ENCODE assay signal across 10 cellular contexts in genomic region chr6:33278392-33278741, GRCh38. TPM values are rescaled to one million over a fixed set of nuclear protein-coding genes. Genes with fewer than 3 reads are reported as not detected.
DNase-seq lines count a peak whose midpoint lies in the region; ATAC-seq and TF ChIP-seq lines count a peak whose summit lies in the region.
"Had no signal": no experiment of that assay in that cellular context is flagged by ENCODE, and none has a peak within 500 bp of the region (broad histone marks: within the 10 kb centered on the region; RNA-seq: fewer than 3 reads in every experiment).

No MANE protein-coding gene starts in this region.

- CTCF ChIA-PET in activated B cell treated with CpG ODN at 0.5 μM for 24 hours (lab: Charles Lee), result interaction anchor here (1.7 to 2.5 kb wide), 3 partner anchors 12 to 66 kb away, joined by 10 to 21 read pairs (median 19); partner anchors contain the start of genes PFDN6 and WDR46

- TF ChIP-seq CTCF in activated B cell treated with CpG ODN at 0.5 μM for 24 hours (IDR thresholded peaks at IDR 0.05), result no peak

- no peak overlapping the region for H2BK5ac ChIP-seq in mesendoderm (ENCODE audit: low read length)

- H2BK120ac ChIP-seq in mesendoderm (ENCODE audit: low read depth, low read length), result no peak overlapping the region

- no peak overlapping the region for H2AK5ac ChIP-seq in mesendoderm (ENCODE audit: low read length)

- no peak for DNase-seq in stimulated activated naive CD8-positive, alpha-beta T cell treated with anti-CD3 and anti-CD28 coated beads, Interleukin-15, Interleukin-2, amounts not matched to agents 100 U/mL and 50 U/mL, for 24 hours
- no peak for DNase-seq in activated B cell treated with CpG ODN at 0.5 μM for 24 hours
- DNase-seq in mesendoderm, result no peak
- DNase-seq in activated gamma-delta T cell treated with Interleukin-2 at 50 U/mL for 16 hours, result no peak
- DNase-seq in anterior cingulate cortex (lab: John Stamatoyannopoulos, UW), result no peak
- no peak for DNase-seq in NCI-H446 (lab: John Stamatoyannopoulos, UW)
- DNase-seq: HCEC 1CT, NCI-H2081 treated with DMSO at 0.1 percent for 48 hours had no signal

- peaks cover 60% of the 10 kb centered on the region for H3K36me3 Mint-ChIP-seq in stimulated activated naive CD8-positive, alpha-beta T cell treated with anti-CD3 and anti-CD28 coated beads, Interleukin-15, Interleukin-2, amounts not matched to agents 100 ng/mL and 50 ng/mL, for 24 hours (ENCODE audit: low read depth)
- H3K36me3 Mint-ChIP-seq in activated B cell treated with CpG ODN at 0.5 μM for 24 hours (ENCODE audit: low read depth), result peaks cover 83% of the 10 kb centered on the region

- intact Hi-C loops in activated B cell treated with CpG ODN at 0.5 μM for 24 hours (cut with micrococcal nuclease), result no loop called here

- H3K27me3 Mint-ChIP-seq in stimulated activated naive CD8-positive, alpha-beta T cell treated with anti-CD3 and anti-CD28 coated beads, Interleukin-15, Interleukin-2, amounts not matched to agents 100 ng/mL and 50 ng/mL, for 24 hours, result no peaks in the 10 kb centered on the region
- H3K27me3 Mint-ChIP-seq in activated B cell treated with CpG ODN at 0.5 μM for 24 hours, result no peaks in the 10 kb centered on the region

- no peak overlapping the region for H3K4me2 ChIP-seq in mesendoderm (ENCODE audit: low read length)

- peak overlapping the region; percentile 100 for H3K9ac ChIP-seq in mesendoderm (ENCODE audit: low read length)

- no peaks in the 10 kb centered on the region for H3K9me3 Mint-ChIP-seq in stimulated activated naive CD8-positive, alpha-beta T cell treated with anti-CD3 and anti-CD28 coated beads, Interleukin-15, Interleukin-2, amounts not matched to agents 100 ng/mL and 50 ng/mL, for 24 hours
- H3K9me3 Mint-ChIP-seq in activated B cell treated with CpG ODN at 0.5 μM for 24 hours, result no peaks in the 10 kb centered on the region

- H3K4me1 Mint-ChIP-seq in stimulated activated naive CD8-positive, alpha-beta T cell treated with anti-CD3 and anti-CD28 coated beads, Interleukin-15, Interleukin-2, amounts not matched to agents 100 ng/mL and 50 ng/mL, for 24 hours (ENCODE audit: low read depth), result peaks cover 45% of the 10 kb centered on the region
- peaks cover 50% of the 10 kb centered on the region for H3K4me1 Mint-ChIP-seq in activated B cell treated with CpG ODN at 0.5 μM for 24 hours

- ATAC-seq in stimulated activated naive CD8-positive, alpha-beta T cell treated with anti-CD3 and anti-CD28 coated beads, Interleukin-15, Interleukin-2, amounts not matched to agents 100 U/mL and 50 U/mL, for 24 hours, result no peak
- no peak for ATAC-seq in activated B cell treated with CpG ODN at 0.5 μM for 24 hours (ENCODE audit: low read depth)
- ATAC-seq in HG03520 (IDR thresholded peaks at IDR 0.05; ENCODE audit: unreplicated experiment), result no peak

- no peaks in the 10 kb centered on the region for H3K27me3 ChIP-seq in mesendoderm (ENCODE audit: insufficient read depth, low read length, poor library complexity)

- H3K79me2 ChIP-seq in mesendoderm (ENCODE audit: control insufficient read depth, insufficient read depth, low read length), result peaks cover 19% of the 10 kb centered on the region

- H3K27ac Mint-ChIP-seq in stimulated activated naive CD8-positive, alpha-beta T cell treated with anti-CD3 and anti-CD28 coated beads, Interleukin-15, Interleukin-2, amounts not matched to agents 100 ng/mL and 50 ng/mL, for 24 hours, result peak overlapping the region; percentile 36
- peak overlapping the region; percentile 93 for H3K27ac Mint-ChIP-seq in activated B cell treated with CpG ODN at 0.5 μM for 24 hours

- no peak overlapping the region for H3K27ac ChIP-seq in mesendoderm (ENCODE audit: low read depth, low read length)

- no CpG with 5 or more reads among the region's 9 CpGs for WGBS in mesendoderm (ENCODE audit: extremely low coverage, insufficient coverage, low lambda C conversion rate)

- H2BK15ac ChIP-seq in mesendoderm (replicated peaks; ENCODE audit: low read depth), result no peak overlapping the region

- peaks cover 6% of the 10 kb centered on the region for H3K4me1 ChIP-seq in mesendoderm (ENCODE audit: control insufficient read depth, low read depth, low read length)

- POLR2A ChIA-PET in activated B cell treated with CpG ODN at 0.5 μM for 24 hours (lab: Charles Lee), result interaction anchor here (0.5 to 4.2 kb wide), 15 partner anchors 9 to 1082 kb away, joined by 3 to 79 read pairs (median 14); partner anchors contain the start of genes CUTA, PFDN6, RGL2 and TAPBP

- no peak overlapping the region for H4K8ac ChIP-seq in mesendoderm (ENCODE audit: low read depth, low read length)

- no peak overlapping the region for H3K23ac ChIP-seq in mesendoderm (ENCODE audit: low read length)

- H3K4me3 Mint-ChIP-seq in stimulated activated naive CD8-positive, alpha-beta T cell treated with anti-CD3 and anti-CD28 coated beads, Interleukin-15, Interleukin-2, amounts not matched to agents 100 ng/mL and 50 ng/mL, for 24 hours, result no peak overlapping the region
- H3K4me3 Mint-ChIP-seq in activated B cell treated with CpG ODN at 0.5 μM for 24 hours, result peak overlapping the region; percentile 19

- no peak overlapping the region for H3K4ac ChIP-seq in mesendoderm (ENCODE audit: low read depth, low read length)

- H3K18ac ChIP-seq in mesendoderm (ENCODE audit: low read length), result no peak overlapping the region

- peaks cover 15% of the 10 kb centered on the region for H3K36me3 ChIP-seq in mesendoderm (ENCODE audit: control insufficient read depth, insufficient read depth, low read length)

- peaks cover 6% of the 10 kb centered on the region for H3K79me1 ChIP-seq in mesendoderm (ENCODE audit: low read length)

- H3K56ac ChIP-seq in mesendoderm (ENCODE audit: low read length), result peak overlapping the region; percentile 90

- H4K5ac ChIP-seq in mesendoderm (ENCODE audit: low read length), result no peak overlapping the region

- H3K4me3 ChIP-seq in mesendoderm (ENCODE audit: low read length), result no peak overlapping the region

RNA-seq across cellular contexts. Expression of gene B3GALT4, which starts 1.4 kb away (rescaled TPM):
- total RNA-seq in activated B cell treated with CpG ODN at 0.5 μM for 24 hours, result 19.1 and 19.4 TPM in 2 replicates
- 0.73 TPM for polyA plus RNA-seq in mesendoderm (2013, experiment 1 of 2)
- polyA plus RNA-seq in mesendoderm (2013, experiment 2 of 2), result 0.92 TPM

RNA-seq across cellular contexts. Expression of gene RPS18, which starts 6.5 kb away (rescaled TPM):
- total RNA-seq in activated B cell treated with CpG ODN at 0.5 μM for 24 hours, result 4,710 and 5,877 TPM in 2 replicates
- polyA plus RNA-seq in mesendoderm (2013, experiment 1 of 2), result 7,321 TPM
- polyA plus RNA-seq in mesendoderm (2013, experiment 2 of 2), result 7,202 TPM

RNA-seq across cellular contexts. Expression of gene VPS52, which starts 6.7 kb away (rescaled TPM):
- 82.0 and 97.2 TPM in 2 replicates for total RNA-seq in activated B cell treated with CpG ODN at 0.5 μM for 24 hours
- 39.9 TPM for polyA plus RNA-seq in mesendoderm (2013, experiment 1 of 2)
- 39.6 TPM for polyA plus RNA-seq in mesendoderm (2013, experiment 2 of 2)

RNA-seq across cellular contexts. Expression of gene WDR46, which starts 10.7 kb away (rescaled TPM):
- total RNA-seq in activated B cell treated with CpG ODN at 0.5 μM for 24 hours, result 114 and 117 TPM in 2 replicates
- 116 TPM for polyA plus RNA-seq in mesendoderm (2013, experiment 1 of 2)
- 117 TPM for polyA plus RNA-seq in mesendoderm (2013, experiment 2 of 2)

RNA-seq across cellular contexts. Expression of gene PFDN6, which starts 11.0 kb away (rescaled TPM):
- 82.8 and 95.1 TPM in 2 replicates for total RNA-seq in activated B cell treated with CpG ODN at 0.5 μM for 24 hours
- 82.0 TPM for polyA plus RNA-seq in mesendoderm (2013, experiment 1 of 2)
- polyA plus RNA-seq in mesendoderm (2013, experiment 2 of 2), result 81.7 TPM
